ENCODE assay signal across 11 cellular contexts in genomic region chr1:183932412-183932811, GRCh38.
DNase-seq lines count a peak whose midpoint lies in the region; ATAC-seq, FAIRE-seq and TF ChIP-seq lines count a peak whose summit lies in the region.
"Had no signal": no experiment of that assay in that cellular context is flagged by ENCODE, and none has a peak within 500 bp of the region (broad histone marks: within the 10 kb centered on the region; RNA-seq: fewer than 3 reads in every experiment).

No MANE protein-coding gene starts in this region.

- intact Hi-C loops in activated T-helper 2 cell treated with anti-CD3 and anti-CD28 coated beads, Interferon-gamma antibody, Interleukin-2, Interleukin-4, amounts not matched to agents 10 μg/mL and 5 μg/mL and 100 μg/mL, durations not matched to agents 14 hours and 24 hours and 36 hours (cut with micrococcal nuclease): no loop called here

- H3K4me3 Mint-ChIP-seq in activated T-cell treated with anti-CD3 and anti-CD28 coated beads, Interleukin-2, amount 50 U/mL, for 72 hours: no peak overlapping the region
- no peak overlapping the region for H3K4me3 Mint-ChIP-seq in stimulated activated memory B cell treated with anti-CD40 and anti-IgM and Interleukin-4, amounts not matched to agents 10 μg/mL and 1 μg/mL and 100 μg/mL, for 72 hours
- no peak overlapping the region for H3K4me3 Mint-ChIP-seq in activated T-helper 2 cell treated with anti-CD3 and anti-CD28 coated beads, Interferon-gamma antibody, Interleukin-2, Interleukin-4, amounts not matched to agents 10 μg/mL and 5 μg/mL and 100 μg/mL, durations not matched to agents 14 hours and 24 hours and 36 hours (ENCODE audit: low read depth)
- H3K4me3 Mint-ChIP-seq: activated naive CD4-positive, alpha-beta T cell treated with anti-CD3 and anti-CD28 coated beads, Interleukin-2, amount 50 U/mL, for 24 hours had no signal

- no peak for ATAC-seq in activated T-cell treated with anti-CD3 and anti-CD28 coated beads, Interleukin-2, amount 50 U/mL, for 72 hours (replicated peaks in 1 of 2)
- ATAC-seq in stimulated activated memory B cell treated with anti-CD40 and anti-IgM and Interleukin-4, amounts not matched to agents 10 μg/mL and 1 μg/mL and 100 μg/mL, for 72 hours: no peak

- no peaks in the 10 kb centered on the region for H3K27me3 ChIP-seq in bronchial epithelial cell (ENCODE audit: control insufficient read depth, insufficient read depth, low read length)

- FAIRE-seq in bronchial epithelial cell (lab: Jason Lieb, UNC): no peak

- H3K36me3 Mint-ChIP-seq in activated T-cell treated with anti-CD3 and anti-CD28 coated beads, Interleukin-2, amount 50 U/mL, for 72 hours (ENCODE audit: insufficient read depth in 2 of 2): no peaks in the 10 kb centered on the region
- H3K36me3 Mint-ChIP-seq in stimulated activated memory B cell treated with anti-CD40 and anti-IgM and Interleukin-4, amounts not matched to agents 10 μg/mL and 1 μg/mL and 100 μg/mL, for 72 hours: no peaks in the 10 kb centered on the region
- H3K36me3 Mint-ChIP-seq in activated T-helper 2 cell treated with anti-CD3 and anti-CD28 coated beads, Interferon-gamma antibody, Interleukin-2, Interleukin-4, amounts not matched to agents 10 μg/mL and 5 μg/mL and 100 μg/mL, durations not matched to agents 14 hours and 24 hours and 36 hours (ENCODE audit: low read depth): no peaks in the 10 kb centered on the region
- H3K36me3 Mint-ChIP-seq: activated naive CD4-positive, alpha-beta T cell treated with anti-CD3 and anti-CD28 coated beads, Interleukin-2, amount 50 U/mL, for 24 hours had no signal

- DNase-seq in ELR (ENCODE audit: low read depth): peak; percentile 79
- peak; percentile 21 for DNase-seq in bronchial epithelial cell (ENCODE audit: low read depth)
- peak; percentile 64 for DNase-seq in hepatic stellate cell (ENCODE audit: low spot score)
- peak; percentile 48 for DNase-seq in retinal pigment epithelial cell (ENCODE audit: low read depth)
- no peak for DNase-seq in activated T-cell treated with anti-CD3 and anti-CD28 coated beads, Interleukin-2, amount 50 U/mL, for 72 hours
- no peak for DNase-seq in HUDEP-2 (lab: John Stamatoyannopoulos, UW; ENCODE audit: unreplicated experiment in 76 of 76)
- no peak for DNase-seq in activated T-helper 2 cell treated with anti-CD3 and anti-CD28 coated beads, Interferon-gamma antibody, Interleukin-2, Interleukin-4, amounts not matched to agents 10 μg/mL and 5 μg/mL and 100 μg/mL, durations not matched to agents 14 hours and 24 hours and 36 hours (ENCODE audit: low spot score)
- DNase-seq: NCI-H2081 treated with DMSO at 0.1 percent for 48 hours, T-helper 9 cell had no signal

- TF ChIP-seq CTCF in bronchial epithelial cell (IDR thresholded peaks at IDR 0.05; ENCODE audit: insufficient read depth, low read length, severe bottlenecking) (no peak), retinal pigment epithelial cell (conservative IDR thresholded peaks at IDR 0.05; ENCODE audit: low read depth, low read length) (no peak)

- H3K9me3 Mint-ChIP-seq in activated T-cell treated with anti-CD3 and anti-CD28 coated beads, Interleukin-2, amount 50 U/mL, for 72 hours: no peaks in the 10 kb centered on the region
- no peaks in the 10 kb centered on the region for H3K9me3 Mint-ChIP-seq in stimulated activated memory B cell treated with anti-CD40 and anti-IgM and Interleukin-4, amounts not matched to agents 10 μg/mL and 1 μg/mL and 100 μg/mL, for 72 hours
- H3K9me3 Mint-ChIP-seq in activated T-helper 2 cell treated with anti-CD3 and anti-CD28 coated beads, Interferon-gamma antibody, Interleukin-2, Interleukin-4, amounts not matched to agents 10 μg/mL and 5 μg/mL and 100 μg/mL, durations not matched to agents 14 hours and 24 hours and 36 hours: no peaks in the 10 kb centered on the region
- H3K9me3 Mint-ChIP-seq: activated naive CD4-positive, alpha-beta T cell treated with anti-CD3 and anti-CD28 coated beads, Interleukin-2, amount 50 U/mL, for 24 hours had no signal

- H3K36me3 ChIP-seq in bronchial epithelial cell (ENCODE audit: control insufficient read depth, insufficient read depth, low read length): no peaks in the 10 kb centered on the region

- no peaks in the 10 kb centered on the region for H3K27me3 Mint-ChIP-seq in activated T-cell treated with anti-CD3 and anti-CD28 coated beads, Interleukin-2, amount 50 U/mL, for 72 hours (ENCODE audit: low read depth)
- peaks cover 19% of the 10 kb centered on the region for H3K27me3 Mint-ChIP-seq in stimulated activated memory B cell treated with anti-CD40 and anti-IgM and Interleukin-4, amounts not matched to agents 10 μg/mL and 1 μg/mL and 100 μg/mL, for 72 hours
- no peaks in the 10 kb centered on the region for H3K27me3 Mint-ChIP-seq in activated T-helper 2 cell treated with anti-CD3 and anti-CD28 coated beads, Interferon-gamma antibody, Interleukin-2, Interleukin-4, amounts not matched to agents 10 μg/mL and 5 μg/mL and 100 μg/mL, durations not matched to agents 14 hours and 24 hours and 36 hours (ENCODE audit: low read depth)
- H3K27me3 Mint-ChIP-seq: activated naive CD4-positive, alpha-beta T cell treated with anti-CD3 and anti-CD28 coated beads, Interleukin-2, amount 50 U/mL, for 24 hours had no signal

- H3K4me1 Mint-ChIP-seq in activated T-cell treated with anti-CD3 and anti-CD28 coated beads, Interleukin-2, amount 50 U/mL, for 72 hours (ENCODE audit: low read depth): peaks cover 6% of the 10 kb centered on the region
- H3K4me1 Mint-ChIP-seq in stimulated activated memory B cell treated with anti-CD40 and anti-IgM and Interleukin-4, amounts not matched to agents 10 μg/mL and 1 μg/mL and 100 μg/mL, for 72 hours: peaks cover 13% of the 10 kb centered on the region
- peaks cover 16% of the 10 kb centered on the region for H3K4me1 Mint-ChIP-seq in activated T-helper 2 cell treated with anti-CD3 and anti-CD28 coated beads, Interferon-gamma antibody, Interleukin-2, Interleukin-4, amounts not matched to agents 10 μg/mL and 5 μg/mL and 100 μg/mL, durations not matched to agents 14 hours and 24 hours and 36 hours (ENCODE audit: low read depth)
- H3K4me1 Mint-ChIP-seq: activated naive CD4-positive, alpha-beta T cell treated with anti-CD3 and anti-CD28 coated beads, Interleukin-2, amount 50 U/mL, for 24 hours had no signal

- no peak overlapping the region for H3K27ac Mint-ChIP-seq in activated T-cell treated with anti-CD3 and anti-CD28 coated beads, Interleukin-2, amount 50 U/mL, for 72 hours
- no peak overlapping the region for H3K27ac Mint-ChIP-seq in stimulated activated memory B cell treated with anti-CD40 and anti-IgM and Interleukin-4, amounts not matched to agents 10 μg/mL and 1 μg/mL and 100 μg/mL, for 72 hours
- no peak overlapping the region for H3K27ac Mint-ChIP-seq in activated T-helper 2 cell treated with anti-CD3 and anti-CD28 coated beads, Interferon-gamma antibody, Interleukin-2, Interleukin-4, amounts not matched to agents 10 μg/mL and 5 μg/mL and 100 μg/mL, durations not matched to agents 14 hours and 24 hours and 36 hours
- H3K27ac Mint-ChIP-seq: activated naive CD4-positive, alpha-beta T cell treated with anti-CD3 and anti-CD28 coated beads, Interleukin-2, amount 50 U/mL, for 24 hours had no signal

- no peak overlapping the region for H3K4me3 ChIP-seq in bronchial epithelial cell (ENCODE audit: low read depth, low read length)
- no peak overlapping the region for H3K4me3 ChIP-seq in retinal pigment epithelial cell (ENCODE audit: low read length)

Comparison
In these comparisons a context has a peak if more than half of its experiments do, and no peak if none do; other contexts are left out.
1. DNase-seq: peak in ELR (single experiment), bronchial epithelial cell (single experiment), hepatic stellate cell (single experiment) and retinal pigment epithelial cell (single experiment); none in activated T-cell treated with anti-CD3 and anti-CD28 coated beads, Interleukin-2, amount 50 U/mL, for 72 hours (0 of 2), HUDEP-2 (0 of 76) and activated T-helper 2 cell treated with anti-CD3 and anti-CD28 coated beads, Interferon-gamma antibody, Interleukin-2, Interleukin-4, amounts not matched to agents 10 μg/mL and 5 μg/mL and 100 μg/mL, durations not matched to agents 14 hours and 24 hours and 36 hours (single experiment).